Comparison of ENCODE assay signal across 13 cellular contexts in genomic region chr5:52864376-52864775, GRCh38.
DNase-seq lines count a peak whose midpoint lies in the region; ATAC-seq, FAIRE-seq and TF ChIP-seq lines count a peak whose summit lies in the region.
"Had no signal": no experiment of that assay in that cellular context is flagged by ENCODE, and none has a peak within 500 bp of the region (broad histone marks: within the 10 kb centered on the region; RNA-seq: fewer than 3 reads in every experiment).

No MANE protein-coding gene starts in this region.

- H3K9me3 ChIP-seq in kidney (ENCODE audit: control insufficient read depth in 1 of 2, low read length in 2 of 2): no peaks in the 10 kb centered on the region

- no peak for TF ChIP-seq RAD21 in Ishikawa (IDR thresholded peaks at IDR 0.05; ENCODE audit: low read depth)

- H3K4me1 ChIP-seq in kidney (ENCODE audit: control insufficient read depth in 1 of 2, insufficient read depth in 1 of 2, low read depth in 1 of 2, low read length in 2 of 2): peaks cover 2 to 4% of the 10 kb centered on the region in 2 donors

- TF ChIP-seq EP300 in Ishikawa (IDR thresholded peaks at IDR 0.05; ENCODE audit: borderline replicate concordance): no peak

- ATAC-seq in HG03135 (IDR thresholded peaks at IDR 0.05; ENCODE audit: unreplicated experiment): no peak

- peak overlapping the region; percentile 28 to 83 for H3K27ac ChIP-seq in kidney (ENCODE audit: low read depth in 2 of 2, low read length in 2 of 2)

- no peaks in the 10 kb centered on the region for H3K27me3 ChIP-seq in bronchial epithelial cell (ENCODE audit: control insufficient read depth, insufficient read depth, low read length)

- no peak overlapping the region for H3K9ac ChIP-seq in kidney (ENCODE audit: low read length in 2 of 2)

- FAIRE-seq in bronchial epithelial cell (lab: Jason Lieb, UNC) (no peak), kidney (lab: Jason Lieb, UNC) (peak; percentile 95)

- H3K4me3 ChIP-seq in bronchial epithelial cell (ENCODE audit: low read depth, low read length): no peak overlapping the region
- H3K4me3 ChIP-seq in kidney (ENCODE audit: low read length in 2 of 2): peak overlapping the region; percentile 20 to 46
- H3K4me3 ChIP-seq: lung, skin epidermis had no signal

- intact Hi-C loops in kidney (cut with DNase I): no loop called here

- TF ChIP-seq CTCF in bronchial epithelial cell (IDR thresholded peaks at IDR 0.05; ENCODE audit: insufficient read depth, low read length, severe bottlenecking) (no peak), kidney (IDR thresholded peaks at IDR 0.05; ENCODE audit: borderline replicate concordance, extremely low read depth, insufficient read depth) (no peak)

- no peaks in the 10 kb centered on the region for H3K36me3 ChIP-seq in bronchial epithelial cell (ENCODE audit: control insufficient read depth, insufficient read depth, low read length)
- peaks cover 0 to 7% of the 10 kb centered on the region in 2 donors for H3K36me3 ChIP-seq in kidney (ENCODE audit: control insufficient read depth in 1 of 2, insufficient read depth in 2 of 2, low read length in 2 of 2)

- DNase-seq in bronchial epithelial cell (ENCODE audit: low read depth): peak; percentile 32
- DNase-seq in kidney: no peak
- DNase-seq in superior temporal gyrus (ENCODE audit: extremely low spot score): peak; percentile 46
- no peak for DNase-seq in NK-92 (lab: John Stamatoyannopoulos, UW; ENCODE audit: unreplicated experiment)
- DNase-seq in NCI-H446 treated with DMSO at 0.1 percent for 48 hours (lab: John Stamatoyannopoulos, UW): no peak
- DNase-seq: activated CD4-positive, alpha-beta memory T cell treated with anti-CD3 and anti-CD28 coated beads, Interleukin-2, amount 10 ng/mL, durations not matched to agents 7 days and 5 days; activated naive CD8-positive, alpha-beta T cell treated with anti-CD3 and anti-CD28 coated beads for 36 hours; KBM-7; NCI-H446 had no signal

TF ChIP-seq in Ishikawa, 13 proteins besides CTCF, POLR2A, EP300 and RAD21:
- peak; percentile 60 for TF ChIP-seq NFIC (IDR thresholded peaks at IDR 0.05)
- no peak for TF ChIP-seq REST (IDR thresholded peaks at IDR 0.05; ENCODE audit: low read depth)
- TF ChIP-seq TEAD4 (IDR thresholded peaks at IDR 0.05): peak; percentile 45; the same call in 1 of the 2 replicates
- TF ChIP-seq EGR1 (IDR thresholded peaks at IDR 0.05): no peak

Comparison
In these comparisons a context has a peak if more than half of its experiments do, and no peak if none do; other contexts are left out.
1. DNase-seq: peak in bronchial epithelial cell (single experiment) and superior temporal gyrus (single experiment); none in kidney (single experiment), NK-92 (single experiment) and NCI-H446 treated with DMSO at 0.1 percent for 48 hours (single experiment).